1 cellular context compared by ENCODE assay signal in genomic region chr1:169670244-169670643, GRCh38.
TF ChIP-seq lines count a peak whose summit lies in the region.

No MANE protein-coding gene starts in this region.

TF ChIP-seq in A549, 52 proteins besides CTCF, POLR2A, EP300 and RAD21:
- peak; percentile 17; the same call in 1 of the 2 replicates for TF ChIP-seq KDM1A (IDR thresholded peaks at IDR 0.05; ENCODE audit: low read depth)
